Comparison of ENCODE assay signal across 1 cellular context in genomic region chr6:52123234-52123633, GRCh38.
TF ChIP-seq lines count a peak whose summit lies in the region.

No MANE protein-coding gene starts in this region.

TF ChIP-seq in HepG2, 621 proteins besides CTCF, POLR2A, EP300 and RAD21:
- TF ChIP-seq TFE3 (CRISPR knock-in tag; IDR thresholded peaks at IDR 0.05) (no peak), ZSCAN31 (CRISPR knock-in tag; IDR thresholded peaks at IDR 0.05; ENCODE audit: low read depth) (no peak), WIZ (CRISPR knock-in tag; IDR thresholded peaks at IDR 0.05) (no peak), RNF2 (conservative IDR thresholded peaks at IDR 0.05; ENCODE audit: low read depth) (no peak), ARNTL (CRISPR knock-in tag; IDR thresholded peaks at IDR 0.05) (no peak), REST (IDR thresholded peaks at IDR 0.05; ENCODE audit: borderline replicate concordance in 1 of 2, low read depth in 1 of 2, low read length in 2 of 2) (no peak), ZMYM3 (CRISPR knock-in tag; IDR thresholded peaks at IDR 0.05) (no peak), ZNF501 (CRISPR knock-in tag; IDR thresholded peaks at IDR 0.05) (no peak), NCOA5 (CRISPR knock-in tag; IDR thresholded peaks at IDR 0.05) (no peak), RFX3 (CRISPR knock-in tag; IDR thresholded peaks at IDR 0.05) (no peak), PRDM15 (CRISPR knock-in tag; IDR thresholded peaks at IDR 0.05) (no peak), ZNF256 (CRISPR knock-in tag; conservative IDR thresholded peaks at IDR 0.05) (no peak), KMT2B (CRISPR knock-in tag; IDR thresholded peaks at IDR 0.05) (no peak), TOPORS (CRISPR knock-in tag; IDR thresholded peaks at IDR 0.05) (no peak), MAFK (conservative IDR thresholded peaks at IDR 0.05 in 1 of 2, IDR thresholded peaks at IDR 0.05 in 1 of 2; ENCODE audit: low read length in 2 of 2) (no peak), ZFP62 (CRISPR knock-in tag; IDR thresholded peaks at IDR 0.05) (no peak)
- TF ChIP-seq, protein P1, sequence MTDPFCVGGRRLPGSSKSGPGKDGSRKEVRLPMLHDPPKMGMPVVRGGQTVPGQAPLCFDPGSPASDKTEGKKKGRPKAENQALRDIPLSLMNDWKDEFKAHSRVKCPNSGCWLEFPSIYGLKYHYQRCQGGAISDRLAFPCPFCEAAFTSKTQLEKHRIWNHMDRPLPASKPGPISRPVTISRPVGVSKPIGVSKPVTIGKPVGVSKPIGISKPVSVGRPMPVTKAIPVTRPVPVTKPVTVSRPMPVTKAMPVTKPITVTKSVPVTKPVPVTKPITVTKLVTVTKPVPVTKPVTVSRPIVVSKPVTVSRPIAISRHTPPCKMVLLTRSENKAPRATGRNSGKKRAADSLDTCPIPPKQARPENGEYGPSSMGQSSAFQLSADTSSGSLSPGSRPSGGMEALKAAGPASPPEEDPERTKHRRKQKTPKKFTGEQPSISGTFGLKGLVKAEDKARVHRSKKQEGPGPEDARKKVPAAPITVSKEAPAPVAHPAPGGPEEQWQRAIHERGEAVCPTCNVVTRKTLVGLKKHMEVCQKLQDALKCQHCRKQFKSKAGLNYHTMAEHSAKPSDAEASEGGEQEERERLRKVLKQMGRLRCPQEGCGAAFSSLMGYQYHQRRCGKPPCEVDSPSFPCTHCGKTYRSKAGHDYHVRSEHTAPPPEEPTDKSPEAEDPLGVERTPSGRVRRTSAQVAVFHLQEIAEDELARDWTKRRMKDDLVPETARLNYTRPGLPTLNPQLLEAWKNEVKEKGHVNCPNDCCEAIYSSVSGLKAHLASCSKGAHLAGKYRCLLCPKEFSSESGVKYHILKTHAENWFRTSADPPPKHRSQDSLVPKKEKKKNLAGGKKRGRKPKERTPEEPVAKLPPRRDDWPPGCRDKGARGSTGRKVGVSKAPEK (CRISPR knock-in tag; IDR thresholded peaks at IDR 0.05; ENCODE audit: borderline replicate concordance) = no peak
- TF ChIP-seq, protein P2, sequence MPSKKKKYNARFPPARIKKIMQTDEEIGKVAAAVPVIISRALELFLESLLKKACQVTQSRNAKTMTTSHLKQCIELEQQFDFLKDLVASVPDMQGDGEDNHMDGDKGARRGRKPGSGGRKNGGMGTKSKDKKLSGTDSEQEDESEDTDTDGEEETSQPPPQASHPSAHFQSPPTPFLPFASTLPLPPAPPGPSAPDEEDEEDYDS (CRISPR knock-in tag; IDR thresholded peaks at IDR 0.05) = no peak
- TF ChIP-seq, protein P3, sequence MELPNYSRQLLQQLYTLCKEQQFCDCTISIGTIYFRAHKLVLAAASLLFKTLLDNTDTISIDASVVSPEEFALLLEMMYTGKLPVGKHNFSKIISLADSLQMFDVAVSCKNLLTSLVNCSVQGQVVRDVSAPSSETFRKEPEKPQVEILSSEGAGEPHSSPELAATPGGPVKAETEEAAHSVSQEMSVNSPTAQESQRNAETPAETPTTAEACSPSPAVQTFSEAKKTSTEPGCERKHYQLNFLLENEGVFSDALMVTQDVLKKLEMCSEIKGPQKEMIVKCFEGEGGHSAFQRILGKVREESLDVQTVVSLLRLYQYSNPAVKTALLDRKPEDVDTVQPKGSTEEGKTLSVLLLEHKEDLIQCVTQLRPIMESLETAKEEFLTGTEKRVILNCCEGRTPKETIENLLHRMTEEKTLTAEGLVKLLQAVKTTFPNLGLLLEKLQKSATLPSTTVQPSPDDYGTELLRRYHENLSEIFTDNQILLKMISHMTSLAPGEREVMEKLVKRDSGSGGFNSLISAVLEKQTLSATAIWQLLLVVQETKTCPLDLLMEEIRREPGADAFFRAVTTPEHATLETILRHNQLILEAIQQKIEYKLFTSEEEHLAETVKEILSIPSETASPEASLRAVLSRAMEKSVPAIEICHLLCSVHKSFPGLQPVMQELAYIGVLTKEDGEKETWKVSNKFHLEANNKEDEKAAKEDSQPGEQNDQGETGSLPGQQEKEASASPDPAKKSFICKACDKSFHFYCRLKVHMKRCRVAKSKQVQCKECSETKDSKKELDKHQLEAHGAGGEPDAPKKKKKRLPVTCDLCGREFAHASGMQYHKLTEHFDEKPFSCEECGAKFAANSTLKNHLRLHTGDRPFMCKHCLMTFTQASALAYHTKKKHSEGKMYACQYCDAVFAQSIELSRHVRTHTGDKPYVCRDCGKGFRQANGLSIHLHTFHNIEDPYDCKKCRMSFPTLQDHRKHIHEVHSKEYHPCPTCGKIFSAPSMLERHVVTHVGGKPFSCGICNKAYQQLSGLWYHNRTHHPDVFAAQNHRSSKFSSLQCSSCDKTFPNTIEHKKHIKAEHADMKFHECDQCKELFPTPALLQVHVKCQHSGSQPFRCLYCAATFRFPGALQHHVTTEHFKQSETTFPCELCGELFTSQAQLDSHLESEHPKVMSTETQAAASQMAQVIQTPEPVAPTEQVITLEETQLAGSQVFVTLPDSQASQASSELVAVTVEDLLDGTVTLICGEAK (IDR thresholded peaks at IDR 0.05) = no peak
- TF ChIP-seq, protein P3 (CRISPR knock-in tag; IDR thresholded peaks at IDR 0.05) = no peak
- TF ChIP-seq, protein P4, sequence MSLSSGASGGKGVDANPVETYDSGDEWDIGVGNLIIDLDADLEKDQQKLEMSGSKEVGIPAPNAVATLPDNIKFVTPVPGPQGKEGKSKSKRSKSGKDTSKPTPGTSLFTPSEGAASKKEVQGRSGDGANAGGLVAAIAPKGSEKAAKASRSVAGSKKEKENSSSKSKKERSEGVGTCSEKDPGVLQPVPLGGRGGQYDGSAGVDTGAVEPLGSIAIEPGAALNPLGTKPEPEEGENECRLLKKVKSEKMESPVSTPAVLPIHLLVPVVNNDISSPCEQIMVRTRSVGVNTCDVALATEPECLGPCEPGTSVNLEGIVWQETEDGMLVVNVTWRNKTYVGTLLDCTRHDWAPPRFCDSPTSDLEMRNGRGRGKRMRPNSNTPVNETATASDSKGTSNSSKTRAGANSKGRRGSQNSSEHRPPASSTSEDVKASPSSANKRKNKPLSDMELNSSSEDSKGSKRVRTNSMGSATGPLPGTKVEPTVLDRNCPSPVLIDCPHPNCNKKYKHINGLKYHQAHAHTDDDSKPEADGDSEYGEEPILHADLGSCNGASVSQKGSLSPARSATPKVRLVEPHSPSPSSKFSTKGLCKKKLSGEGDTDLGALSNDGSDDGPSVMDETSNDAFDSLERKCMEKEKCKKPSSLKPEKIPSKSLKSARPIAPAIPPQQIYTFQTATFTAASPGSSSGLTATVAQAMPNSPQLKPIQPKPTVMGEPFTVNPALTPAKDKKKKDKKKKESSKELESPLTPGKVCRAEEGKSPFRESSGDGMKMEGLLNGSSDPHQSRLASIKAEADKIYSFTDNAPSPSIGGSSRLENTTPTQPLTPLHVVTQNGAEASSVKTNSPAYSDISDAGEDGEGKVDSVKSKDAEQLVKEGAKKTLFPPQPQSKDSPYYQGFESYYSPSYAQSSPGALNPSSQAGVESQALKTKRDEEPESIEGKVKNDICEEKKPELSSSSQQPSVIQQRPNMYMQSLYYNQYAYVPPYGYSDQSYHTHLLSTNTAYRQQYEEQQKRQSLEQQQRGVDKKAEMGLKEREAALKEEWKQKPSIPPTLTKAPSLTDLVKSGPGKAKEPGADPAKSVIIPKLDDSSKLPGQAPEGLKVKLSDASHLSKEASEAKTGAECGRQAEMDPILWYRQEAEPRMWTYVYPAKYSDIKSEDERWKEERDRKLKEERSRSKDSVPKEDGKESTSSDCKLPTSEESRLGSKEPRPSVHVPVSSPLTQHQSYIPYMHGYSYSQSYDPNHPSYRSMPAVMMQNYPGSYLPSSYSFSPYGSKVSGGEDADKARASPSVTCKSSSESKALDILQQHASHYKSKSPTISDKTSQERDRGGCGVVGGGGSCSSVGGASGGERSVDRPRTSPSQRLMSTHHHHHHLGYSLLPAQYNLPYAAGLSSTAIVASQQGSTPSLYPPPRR (CRISPR knock-in tag; IDR thresholded peaks at IDR 0.05; ENCODE audit: borderline replicate concordance) = no peak
TF ChIP-seq in HepG2: peak in this region for 0.
